In the genomic region with DNA sequence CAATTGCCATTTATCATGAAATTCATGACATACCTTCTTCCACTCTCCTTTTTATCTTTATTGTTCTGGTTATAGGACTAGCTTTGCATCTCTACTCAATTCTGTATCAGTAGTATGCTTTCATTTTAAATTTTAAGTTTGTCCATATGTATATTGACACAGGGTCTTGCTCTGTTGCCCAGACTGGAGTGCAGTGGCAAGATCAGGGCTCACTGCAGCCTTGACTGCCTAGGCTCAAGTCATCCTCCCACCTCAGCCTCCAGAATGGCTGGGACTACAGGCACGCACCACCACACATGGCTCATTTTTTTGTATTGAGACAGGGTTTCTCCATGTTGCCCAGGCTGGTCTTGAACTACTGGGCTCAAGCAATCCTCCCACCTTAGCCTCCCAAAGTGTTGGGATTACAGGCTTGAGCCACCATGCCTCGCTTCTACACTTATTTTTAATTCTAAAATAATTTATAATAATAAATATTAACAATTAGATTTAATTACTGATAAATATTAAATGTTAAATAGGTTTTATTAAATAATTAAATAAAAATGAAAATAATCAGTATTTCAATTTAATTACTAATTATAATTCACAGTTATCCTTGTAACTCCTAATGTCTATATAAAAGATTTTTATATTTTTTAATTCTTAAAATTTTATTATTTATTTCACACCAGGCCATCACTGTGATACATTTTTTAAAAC, we compare ENCODE assay signal across 16 cellular contexts. TPM values are rescaled to one million over a fixed set of nuclear protein-coding genes. Genes with fewer than 3 reads are reported as not detected.
DNase-seq lines count a peak whose midpoint lies in the region; ATAC-seq, FAIRE-seq and TF ChIP-seq lines count a peak whose summit lies in the region.
"Had no signal": no experiment of that assay in that cellular context is flagged by ENCODE, and none has a peak within 500 bp of the region (broad histone marks: within the 10 kb centered on the region; RNA-seq: fewer than 3 reads in every experiment).

No MANE protein-coding gene starts in this region.

- CTCF ChIA-PET in HepG2 (lab: Yijun Ruan, JAX; ENCODE audit: low intra/inter-chr PET ratio, low total read pairs) = no interaction called here

- H3K36me3 ChIP-seq in HepG2 (replicated peaks in 1 of 2; ENCODE audit: control insufficient read depth in 1 of 2, insufficient read depth in 2 of 2, low read length in 2 of 2) = no peaks in the 10 kb centered on the region
- no peaks in the 10 kb centered on the region for H3K36me3 ChIP-seq in right lobe of liver
- H3K36me3 ChIP-seq: BE2C had no signal

- FAIRE-seq in HepG2 (lab: Jason Lieb, UNC) (no peak), RCC 7860 (lab: Jason Lieb, UNC) (peak; percentile 71), frontal cortex (lab: Jason Lieb, UNC) (peak; percentile 91)

- H3K79me2 ChIP-seq in HepG2 (ENCODE audit: insufficient read depth, low read length) = peaks cover 2% of the 10 kb centered on the region

- BruUV-seq in HepG2 (replicated peaks; lab: Mats Ljungman, UMichigan) = no TSS peak

- 97% methylated on average over 2 of the region's 2 CpGs for WGBS in HepG2 (ENCODE audit: low lambda C conversion rate)
- 100% methylated on average over 1 of the region's 2 CpGs for WGBS in right lobe of liver (ENCODE audit: insufficient coverage, low coverage, low lambda C conversion rate, missing lambda C conversion rate)

- no peak overlapping the region for H2AFZ ChIP-seq in HepG2 (ENCODE audit: low read length)

- no peaks in the 10 kb centered on the region for H3K27me3 Mint-ChIP-seq in stimulated activated memory B cell treated with anti-CD40 and anti-IgM and Interleukin-4, amounts not matched to agents 10 μg/mL and 1 μg/mL and 100 μg/mL, for 72 hours

- H4K20me1 ChIP-seq in HepG2 (ENCODE audit: insufficient read depth, low read length) = no peaks in the 10 kb centered on the region

- H3K4me1 Mint-ChIP-seq in stimulated activated memory B cell treated with anti-CD40 and anti-IgM and Interleukin-4, amounts not matched to agents 10 μg/mL and 1 μg/mL and 100 μg/mL, for 72 hours = peaks cover 33% of the 10 kb centered on the region

- H3K4me3 ChIP-seq in HepG2 (replicated peaks in 1 of 3; ENCODE audit: insufficient read depth in 1 of 3, low read depth in 2 of 3, low read length in 3 of 3) (no peak overlapping the region), right lobe of liver (no peak overlapping the region)
- H3K4me3 ChIP-seq: SJSA1 had no signal

- DNase-seq in HepG2 (ENCODE audit: low spot score) (no peak), right lobe of liver (no peak), RCC 7860 (ENCODE audit: low spot score) (no peak), frontal cortex (ENCODE audit: low spot score in 2 of 2) (no peak), NOMO-1 treated with dmso at 0.1 percent for 144 hours (lab: John Stamatoyannopoulos, UW; ENCODE audit: unreplicated experiment) (no peak)
- DNase-seq in stimulated activated CD4-positive, alpha-beta T cell treated with anti-CD3 and anti-CD28 coated beads, Interleukin-4, amount 100 ng/mL, for 1 hour = no peak
- DNase-seq: ACHN; BE2C; H9; NCI-H1417; NCI-H226; NCI-H526 treated with DMSO at 0.1 percent for 48 hours; NK-92 treated with Interleukin-12 subunit alpha and Interleukin-12 subunit beta, amount 100 ng/mL, for 24 hours had no signal

- no peak for TF ChIP-seq POLR2A in HepG2 (IDR thresholded peaks at IDR 0.05; ENCODE audit: insufficient read depth in 1 of 2, low read depth in 2 of 2, low read length in 2 of 2)
- no peak for TF ChIP-seq POLR2A in right lobe of liver (IDR thresholded peaks at IDR 0.05)

- no peak for TF ChIP-seq RAD21 in HepG2 (CRISPR knock-in tag; IDR thresholded peaks at IDR 0.05)

- TF ChIP-seq CTCF in HepG2 (CRISPR knock-in tag; IDR thresholded peaks at IDR 0.05) = no peak
- TF ChIP-seq CTCF in right lobe of liver (IDR thresholded peaks at IDR 0.05) = no peak

- ATAC-seq in HepG2 (no peak), right lobe of liver (no peak), GM21423 (IDR thresholded peaks at IDR 0.05; ENCODE audit: unreplicated experiment) (no peak)
- ATAC-seq in stimulated activated memory B cell treated with anti-CD40 and anti-IgM and Interleukin-4, amounts not matched to agents 10 μg/mL and 1 μg/mL and 100 μg/mL, for 72 hours = no peak

- H3K9ac ChIP-seq in HepG2 (ENCODE audit: insufficient read depth, low read depth, low read length) = no peak overlapping the region

- no peaks in the 10 kb centered on the region for H3K27me3 ChIP-seq in HepG2 (ENCODE audit: control insufficient read depth in 1 of 2, insufficient read depth in 2 of 2, low read length in 2 of 2)
- no peaks in the 10 kb centered on the region for H3K27me3 ChIP-seq in right lobe of liver
- H3K27me3 ChIP-seq: BE2C, SJSA1 had no signal

- H3K4me1 ChIP-seq in HepG2 (ENCODE audit: insufficient read depth, low read length) (peaks cover 23% of the 10 kb centered on the region), right lobe of liver (peaks cover 0 to 5% (median 0%) of the 10 kb centered on the region in 4 donors)
- H3K4me1 ChIP-seq: BE2C had no signal

- H3K4me3 Mint-ChIP-seq in stimulated activated memory B cell treated with anti-CD40 and anti-IgM and Interleukin-4, amounts not matched to agents 10 μg/mL and 1 μg/mL and 100 μg/mL, for 72 hours = no peak overlapping the region
- H3K4me3 Mint-ChIP-seq: H9 had no signal

- TF ChIP-seq EP300 in HepG2 (IDR thresholded peaks at IDR 0.05; ENCODE audit: low read depth in 2 of 2, low read length in 2 of 2) (no peak), HepG2 (CRISPR knock-in tag; IDR thresholded peaks at IDR 0.05; ENCODE audit: borderline replicate concordance) (no peak)

- intact Hi-C loops in HepG2 (cut with micrococcal nuclease; ENCODE audit: unreplicated experiment) (loop anchor here (5.0 kb wide), 3 partner anchors 48 to 98 kb away; no protein-coding TSS in a partner anchor), right lobe of liver (cut with DNase I) (no loop called here)

- H3K27ac ChIP-seq in HepG2 (ENCODE audit: extremely low read length, insufficient read depth, low read length) (no peak overlapping the region), right lobe of liver (no peak overlapping the region)
- H3K27ac ChIP-seq: SJSA1 had no signal

- POLR2A ChIA-PET in HepG2 (lab: Yijun Ruan, JAX) = interaction anchor here (2.8 kb wide), 1 partner anchor 29 kb away, joined by 41 read pairs; the partner anchor contains the start of gene TRIM38

- H3K27ac Mint-ChIP-seq in stimulated activated memory B cell treated with anti-CD40 and anti-IgM and Interleukin-4, amounts not matched to agents 10 μg/mL and 1 μg/mL and 100 μg/mL, for 72 hours = peak overlapping the region; percentile 67
- H3K27ac Mint-ChIP-seq: H9 had no signal

- H3K9me3 Mint-ChIP-seq in stimulated activated memory B cell treated with anti-CD40 and anti-IgM and Interleukin-4, amounts not matched to agents 10 μg/mL and 1 μg/mL and 100 μg/mL, for 72 hours = no peaks in the 10 kb centered on the region
- H3K9me3 Mint-ChIP-seq: H9 had no signal

- H3K9me3 ChIP-seq in HepG2 (ENCODE audit: low read length) (no peaks in the 10 kb centered on the region), right lobe of liver (no peaks in the 10 kb centered on the region)
- H3K9me3 ChIP-seq: BE2C, SJSA1 had no signal

- peaks cover 26% of the 10 kb centered on the region for H3K36me3 Mint-ChIP-seq in stimulated activated memory B cell treated with anti-CD40 and anti-IgM and Interleukin-4, amounts not matched to agents 10 μg/mL and 1 μg/mL and 100 μg/mL, for 72 hours

- no peak overlapping the region for H3K4me2 ChIP-seq in HepG2 (ENCODE audit: low read depth, low read length)

- in situ Hi-C loops in HepG2 (cut with HindIII; ENCODE audit: extremely low pct_ligation_motif_present, low pct_unique_long_range_greater_than_20kb) = no loop called here

RNA-seq across cellular contexts. Expression of gene TRIM38, which starts 27.7 kb away (rescaled TPM):
- total RNA-seq in HepG2 (2016; rRNA removed; fragmentation: Illumina TruSeq; extraction: Trizol) (2.5 and 3.6 TPM in 2 replicates), right lobe of liver (1 to 10 TPM; 3.1 to 7.2 (median 4.5) TPM), frontal cortex (0.41 TPM)
- 0.40 and 0.44 TPM in 2 replicates for total RNA-seq in HepG2 (2016; cell fraction: cytosol; rRNA removed; fragmentation: Illumina TruSeq; extraction: Trizol; ENCODE audit: low read depth)
- total RNA-seq in HepG2 (2016; cell fraction: insoluble cytoplasmic fraction; rRNA removed; fragmentation: Illumina TruSeq; extraction: Trizol) = 2.6 and 3.4 TPM in 2 replicates
- 1.1 TPM in 2 replicates for total RNA-seq in HepG2 (2016; cell fraction: membrane; rRNA removed; fragmentation: Illumina TruSeq; extraction: Trizol)
- total RNA-seq in HepG2 (2016; cell fraction: nucleus; rRNA removed; fragmentation: Illumina TruSeq; extraction: Trizol) = 3.4 TPM in 2 replicates
- polyA plus RNA-seq in HepG2 (2011; rRNA removed) = 3.1 and 3.7 TPM in 2 replicates
- polyA plus RNA-seq in HepG2 (2011; cell fraction: cytosol; rRNA removed) = 1.1 and 1.8 TPM in 2 replicates
- polyA plus RNA-seq in HepG2 (2011; cell fraction: nucleus; rRNA removed) = 4.0 and 5.6 TPM in 2 replicates
- polyA plus RNA-seq in HepG2 (2012) = 2.3 and 2.9 TPM in 2 replicates
- polyA plus RNA-seq in HepG2 (2016; cell fraction: cytosol; fragmentation: Illumina TruSeq; extraction: Trizol; ENCODE audit: low read depth) = 0.16 and 0.17 TPM in 2 replicates
- polyA plus RNA-seq in HepG2 (2016; cell fraction: insoluble cytoplasmic fraction; fragmentation: Illumina TruSeq; extraction: Trizol; ENCODE audit: low read depth) = 2.1 and 2.5 TPM in 2 replicates
- 0.42 and 0.45 TPM in 2 replicates for polyA plus RNA-seq in HepG2 (2016; cell fraction: membrane; fragmentation: Illumina TruSeq; extraction: Trizol; ENCODE audit: low read depth)
- 4.1 and 4.8 TPM in 2 replicates for polyA plus RNA-seq in HepG2 (2016; cell fraction: nucleus; fragmentation: Illumina TruSeq; extraction: Trizol; ENCODE audit: insufficient read depth, low read depth)
- 2.6 and 4.4 TPM in 2 replicates for polyA minus RNA-seq in HepG2 (2011; rRNA and poly(A)+ RNA removed; ENCODE audit: low replicate concordance)
- 1.8 and 2.8 TPM in 2 replicates for polyA minus RNA-seq in HepG2 (2011; cell fraction: cytosol; rRNA and poly(A)+ RNA removed)
- 8.8 and 11.1 TPM in 2 replicates for polyA minus RNA-seq in HepG2 (2011; cell fraction: nucleus; rRNA and poly(A)+ RNA removed)

RNA-seq across cellular contexts. Expression of gene SLC17A2, which starts 59.8 kb away (rescaled TPM):
- total RNA-seq in HepG2 (2016; rRNA removed; fragmentation: Illumina TruSeq; extraction: Trizol) (7.0 and 11.2 TPM in 2 replicates), right lobe of liver (10 to 100 TPM; 23.3 to 40.7 (median 33.4) TPM), frontal cortex (not detected)
- 2.2 and 2.7 TPM in 2 replicates for total RNA-seq in HepG2 (2016; cell fraction: cytosol; rRNA removed; fragmentation: Illumina TruSeq; extraction: Trizol; ENCODE audit: low read depth)
- total RNA-seq in HepG2 (2016; cell fraction: insoluble cytoplasmic fraction; rRNA removed; fragmentation: Illumina TruSeq; extraction: Trizol) = 9.2 and 10.7 TPM in 2 replicates
- total RNA-seq in HepG2 (2016; cell fraction: membrane; rRNA removed; fragmentation: Illumina TruSeq; extraction: Trizol) = 5.8 and 6.7 TPM in 2 replicates
- 9.4 and 10.7 TPM in 2 replicates for total RNA-seq in HepG2 (2016; cell fraction: nucleus; rRNA removed; fragmentation: Illumina TruSeq; extraction: Trizol)
- polyA plus RNA-seq in HepG2 (2011; rRNA removed) = 32.4 and 46.4 TPM in 2 replicates
- 25.3 and 48.3 TPM in 2 replicates for polyA plus RNA-seq in HepG2 (2011; cell fraction: cytosol; rRNA removed)
- 27.5 and 41.5 TPM in 2 replicates for polyA plus RNA-seq in HepG2 (2011; cell fraction: nucleus; rRNA removed)
- polyA plus RNA-seq in HepG2 (2012) = 29.6 and 59.7 TPM in 2 replicates
- polyA plus RNA-seq in HepG2 (2016; cell fraction: cytosol; fragmentation: Illumina TruSeq; extraction: Trizol; ENCODE audit: low read depth) = 0.93 and 0.97 TPM in 2 replicates
- 6.3 and 7.7 TPM in 2 replicates for polyA plus RNA-seq in HepG2 (2016; cell fraction: insoluble cytoplasmic fraction; fragmentation: Illumina TruSeq; extraction: Trizol; ENCODE audit: low read depth)
- 2.5 and 2.7 TPM in 2 replicates for polyA plus RNA-seq in HepG2 (2016; cell fraction: membrane; fragmentation: Illumina TruSeq; extraction: Trizol; ENCODE audit: low read depth)
- polyA plus RNA-seq in HepG2 (2016; cell fraction: nucleus; fragmentation: Illumina TruSeq; extraction: Trizol; ENCODE audit: insufficient read depth, low read depth) = 13.0 and 13.3 TPM in 2 replicates
- 42.4 TPM in 1 of 2 replicates, not detected in the other for polyA minus RNA-seq in HepG2 (2011; rRNA and poly(A)+ RNA removed; ENCODE audit: low replicate concordance)
- polyA minus RNA-seq in HepG2 (2011; cell fraction: cytosol; rRNA and poly(A)+ RNA removed) = 14.6 and 22.0 TPM in 2 replicates
- polyA minus RNA-seq in HepG2 (2011; cell fraction: nucleus; rRNA and poly(A)+ RNA removed) = 23.2 and 41.0 TPM in 2 replicates
- total RNA-seq: H9, SJSA1 had no signal
